ENCODE assay signal across 22 cellular contexts in the genomic region with DNA sequence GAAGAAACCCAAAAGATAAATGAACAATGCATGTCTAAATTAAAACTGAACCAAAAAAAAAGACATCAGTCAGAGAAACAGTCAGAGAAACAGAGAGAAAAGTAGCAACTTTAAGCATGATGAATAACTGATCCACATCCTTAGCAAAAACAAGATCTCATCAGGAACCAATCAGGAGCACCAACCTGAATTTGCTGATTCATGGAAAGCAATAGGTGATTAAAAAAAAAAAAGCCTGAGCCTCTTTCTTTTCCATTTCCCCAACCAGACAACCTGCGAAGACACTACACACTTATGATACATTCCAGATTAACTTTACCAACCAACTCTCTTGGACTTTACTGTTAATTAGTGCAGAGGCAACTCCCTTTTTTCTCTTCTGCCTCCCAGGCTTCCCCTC.
"Had no signal": no experiment of that assay in that cellular context is flagged by ENCODE, and none has a peak within 500 bp of the region (broad histone marks: within the 10 kb centered on the region; RNA-seq: fewer than 3 reads in every experiment).

No MANE protein-coding gene starts in this region.

- H3K4me3 ChIP-seq: colonic mucosa, esophagus squamous epithelium, gastrocnemius medialis, heart right ventricle, left lung, lower lobe of right lung, mucosa of descending colon had no signal

- H3K4me1 ChIP-seq: colonic mucosa, esophagus squamous epithelium, gastrocnemius medialis, heart right ventricle, left lung, lower lobe of right lung had no signal

- H3K27me3 ChIP-seq: colonic mucosa, esophagus squamous epithelium, gastrocnemius medialis, left lung had no signal

- H3K27ac ChIP-seq: colonic mucosa, esophagus squamous epithelium, gastrocnemius medialis, heart right ventricle, left lung, lower lobe of right lung had no signal

- FAIRE-seq: endothelial cell of umbilical vein, islet of Langerhans, keratinocyte had no signal

- H3K9me3 ChIP-seq: colonic mucosa, esophagus squamous epithelium, gastrocnemius medialis, left lung, lower lobe of right lung, mucosa of descending colon had no signal

- H3K36me3 ChIP-seq: colonic mucosa, esophagus squamous epithelium, gastrocnemius medialis, heart right ventricle, left lung, lower lobe of right lung had no signal

- ATAC-seq: effector memory CD8-positive, alpha-beta T cell; gastrocnemius medialis; heart right ventricle; left cardiac atrium; left lung; left ventricle myocardium superior; lower lobe of right lung; mucosa of descending colon had no signal

- DNase-seq: colonic mucosa; cortex of kidney; effector CD8-positive, alpha-beta T cell; effector memory CD8-positive, alpha-beta T cell; esophagus squamous epithelium; foreskin fibroblast; foreskin melanocyte; gastrocnemius medialis; glutamatergic neuron; head of caudate nucleus; heart right ventricle; hippocampal formation; left cardiac atrium; left lung; left ventricle myocardium superior; lower lobe of right lung; mesenchymal stem cell; mucosa of descending colon; naive B cell had no signal
